ENCODE assay signal across 8 cellular contexts in genomic region chr6:26311012-26311384, GRCh38. TPM values are rescaled to one million over a fixed set of nuclear protein-coding genes. Genes with fewer than 3 reads are reported as not detected.
DNase-seq lines count a peak whose midpoint lies in the region; ATAC-seq lines count a peak whose summit lies in the region.

No MANE protein-coding gene starts in this region.

- H3K27me3 Mint-ChIP-seq in activated T-helper 1 cell treated with anti-CD3 and anti-CD28 coated beads, Interleukin-12 subunit alpha, Interleukin-12 subunit beta, Interleukin-2, Interleukin-4 antibody, amounts not matched to agents 30 ng/mL and 10 ng/mL and 1 ng/mL, durations not matched to agents 14 hours and 24 hours and 36 hours (ENCODE audit: insufficient read depth) = no peaks in the 10 kb centered on the region

- no peaks in the 10 kb centered on the region for H3K27me3 ChIP-seq in iPS DF 6.9 (ENCODE audit: control insufficient read depth, insufficient read depth, low read length)

- DNase-seq in NCI-H146 treated with DMSO at 0.1 percent for 48 hours (lab: John Stamatoyannopoulos, UW; ENCODE audit: unreplicated experiment) = peak; percentile 71
- no peak for DNase-seq in activated T-helper 1 cell treated with anti-CD3 and anti-CD28 coated beads, Interleukin-12 subunit alpha, Interleukin-12 subunit beta, Interleukin-2, Interleukin-4 antibody, amounts not matched to agents 30 ng/mL and 10 ng/mL and 1 ng/mL, durations not matched to agents 14 hours and 24 hours and 36 hours (ENCODE audit: low spot score)
- DNase-seq in iPS DF 6.9 (ENCODE audit: low read depth, low spot score) = no peak
- peak in 4 of 6 experiments; percentile 8 to 58 (median 30) for DNase-seq in stimulated activated naive CD4-positive, alpha-beta T cell (lab: John Stamatoyannopoulos, UW)
- no peak for DNase-seq in NCI-H2107 (lab: John Stamatoyannopoulos, UW)
- DNase-seq in NCI-H526 treated with DMSO at 0.1 percent for 48 hours (lab: John Stamatoyannopoulos, UW) = no peak

- H3K4me3 ChIP-seq in GM08714 (ENCODE audit: low read length) (peak overlapping the region; percentile 80), iPS DF 6.9 (ENCODE audit: low read length) (peak overlapping the region; percentile 82; the same call in 1 of the 2 replicates)

- no peaks in the 10 kb centered on the region for H3K36me3 ChIP-seq in iPS DF 6.9 (ENCODE audit: control insufficient read depth, insufficient read depth, low read length)

- intact Hi-C loops in activated T-helper 1 cell treated with anti-CD3 and anti-CD28 coated beads, Interleukin-12 subunit alpha, Interleukin-12 subunit beta, Interleukin-2, Interleukin-4 antibody, amounts not matched to agents 30 ng/mL and 10 ng/mL and 1 ng/mL, durations not matched to agents 14 hours and 24 hours and 36 hours (cut with micrococcal nuclease) = loop anchor here (1.0 to 10.0 kb wide), 7 partner anchors 9 to 1584 kb away; a partner anchor contains a TSS

- no CpG with 5 or more reads among the region's 11 CpGs for WGBS in iPS DF 6.9 (ENCODE audit: insufficient coverage, insufficient read length)

- no peak for ATAC-seq in GM21367 (IDR thresholded peaks at IDR 0.05; ENCODE audit: unreplicated experiment)

- no peaks in the 10 kb centered on the region for H3K9me3 Mint-ChIP-seq in activated T-helper 1 cell treated with anti-CD3 and anti-CD28 coated beads, Interleukin-12 subunit alpha, Interleukin-12 subunit beta, Interleukin-2, Interleukin-4 antibody, amounts not matched to agents 30 ng/mL and 10 ng/mL and 1 ng/mL, durations not matched to agents 14 hours and 24 hours and 36 hours

- H3K4me1 ChIP-seq in iPS DF 6.9 (ENCODE audit: control insufficient read depth, insufficient read depth, low read length) = no peaks in the 10 kb centered on the region

- no peak overlapping the region for H3K27ac ChIP-seq in iPS DF 6.9 (ENCODE audit: low read length)

- H3K27ac Mint-ChIP-seq in activated T-helper 1 cell treated with anti-CD3 and anti-CD28 coated beads, Interleukin-12 subunit alpha, Interleukin-12 subunit beta, Interleukin-2, Interleukin-4 antibody, amounts not matched to agents 30 ng/mL and 10 ng/mL and 1 ng/mL, durations not matched to agents 14 hours and 24 hours and 36 hours = peak overlapping the region; percentile 58

- H3K4me3 Mint-ChIP-seq in activated T-helper 1 cell treated with anti-CD3 and anti-CD28 coated beads, Interleukin-12 subunit alpha, Interleukin-12 subunit beta, Interleukin-2, Interleukin-4 antibody, amounts not matched to agents 30 ng/mL and 10 ng/mL and 1 ng/mL, durations not matched to agents 14 hours and 24 hours and 36 hours = peak overlapping the region; percentile 8

- H3K4me1 Mint-ChIP-seq in activated T-helper 1 cell treated with anti-CD3 and anti-CD28 coated beads, Interleukin-12 subunit alpha, Interleukin-12 subunit beta, Interleukin-2, Interleukin-4 antibody, amounts not matched to agents 30 ng/mL and 10 ng/mL and 1 ng/mL, durations not matched to agents 14 hours and 24 hours and 36 hours (ENCODE audit: low read depth) = peaks cover 57% of the 10 kb centered on the region

- no peaks in the 10 kb centered on the region for H3K9me3 ChIP-seq in iPS DF 6.9 (ENCODE audit: control insufficient read depth, insufficient read depth, low read length)

- no peaks in the 10 kb centered on the region for H3K36me3 Mint-ChIP-seq in activated T-helper 1 cell treated with anti-CD3 and anti-CD28 coated beads, Interleukin-12 subunit alpha, Interleukin-12 subunit beta, Interleukin-2, Interleukin-4 antibody, amounts not matched to agents 30 ng/mL and 10 ng/mL and 1 ng/mL, durations not matched to agents 14 hours and 24 hours and 36 hours (ENCODE audit: low read depth)

RNA-seq across cellular contexts. Expression of gene BTN3A2, which starts 54.0 kb away (rescaled TPM):
- total RNA-seq in activated T-helper 1 cell treated with anti-CD3 and anti-CD28 coated beads, Interleukin-12 subunit alpha, Interleukin-12 subunit beta, Interleukin-2, Interleukin-4 antibody, amounts not matched to agents 30 ng/mL and 10 ng/mL and 1 ng/mL, durations not matched to agents 14 hours and 24 hours and 36 hours = 45.3 and 51.8 TPM in 2 replicates

Comparison
In these comparisons a context has a peak if more than half of its experiments do, and no peak if none do; other contexts are left out.
1. DNase-seq: peak in NCI-H146 treated with DMSO at 0.1 percent for 48 hours (single experiment) and stimulated activated naive CD4-positive, alpha-beta T cell (4 of 6); none in activated T-helper 1 cell treated with anti-CD3 and anti-CD28 coated beads, Interleukin-12 subunit alpha, Interleukin-12 subunit beta, Interleukin-2, Interleukin-4 antibody, amounts not matched to agents 30 ng/mL and 10 ng/mL and 1 ng/mL, durations not matched to agents 14 hours and 24 hours and 36 hours (single experiment), iPS DF 6.9 (single experiment), NCI-H2107 (single experiment) and NCI-H526 treated with DMSO at 0.1 percent for 48 hours (single experiment).